In genomic region chr4:3037957-3038451, GRCh38 we compare ENCODE assay signal across 10 cellular contexts. TPM values are rescaled to one million over a fixed set of nuclear protein-coding genes. Genes with fewer than 3 reads are reported as not detected.
DNase-seq lines count a peak whose midpoint lies in the region; ATAC-seq and TF ChIP-seq lines count a peak whose summit lies in the region.
"Had no signal": no experiment of that assay in that cellular context is flagged by ENCODE, and none has a peak within 500 bp of the region (broad histone marks: within the 10 kb centered on the region; RNA-seq: fewer than 3 reads in every experiment).

No MANE protein-coding gene starts in this region.

- no peaks in the 10 kb centered on the region for H3K27me3 ChIP-seq in BE2C

- H3K4me1 Mint-ChIP-seq in brain: peaks cover 31% of the 10 kb centered on the region
- H3K4me1 Mint-ChIP-seq in natural killer cell treated with Interleukin-12 subunit alpha and Interleukin-12 subunit beta and Interleukin-15 and Interleukin-18, amount 100 ng/mL, for 72 hours (ENCODE audit: low read depth in 2 of 2): peaks cover 33 to 35% of the 10 kb centered on the region in 2 donors

- no peaks in the 10 kb centered on the region for H3K36me3 Mint-ChIP-seq in brain
- H3K36me3 Mint-ChIP-seq in natural killer cell treated with Interleukin-12 subunit alpha and Interleukin-12 subunit beta and Interleukin-15 and Interleukin-18, amount 100 ng/mL, for 72 hours: no peaks in the 10 kb centered on the region

- peaks cover 4% of the 10 kb centered on the region for H3K27me3 Mint-ChIP-seq in brain
- H3K27me3 Mint-ChIP-seq in natural killer cell treated with Interleukin-12 subunit alpha and Interleukin-12 subunit beta and Interleukin-15 and Interleukin-18, amount 100 ng/mL, for 72 hours: no peaks in the 10 kb centered on the region

- peak overlapping the region in 1 of 5 experiments; percentile 42 for H3K4me3 Mint-ChIP-seq in brain
- H3K4me3 Mint-ChIP-seq in natural killer cell treated with Interleukin-12 subunit alpha and Interleukin-12 subunit beta and Interleukin-15 and Interleukin-18, amount 100 ng/mL, for 72 hours: peak overlapping the region; percentile 68

- peak; percentile 66 for DNase-seq in COR-L47 (lab: John Stamatoyannopoulos, UW)
- DNase-seq in M059J (ENCODE audit: low read depth): peak; percentile 26
- DNase-seq in natural killer cell treated with Interleukin-12 subunit alpha and Interleukin-12 subunit beta and Interleukin-15 and Interleukin-18, amount 100 ng/mL, for 72 hours (ENCODE audit: low spot score): peak; percentile 45
- no peak for DNase-seq in BE2C
- DNase-seq in SW480 (ENCODE audit: low spot score): no peak
- no peak for DNase-seq in foreskin melanocyte

- no peaks in the 10 kb centered on the region for H3K9me3 Mint-ChIP-seq in brain
- H3K9me3 Mint-ChIP-seq in natural killer cell treated with Interleukin-12 subunit alpha and Interleukin-12 subunit beta and Interleukin-15 and Interleukin-18, amount 100 ng/mL, for 72 hours: no peaks in the 10 kb centered on the region

- H3K4me3 ChIP-seq in BE2C (ENCODE audit: low read depth, low read length): no peak overlapping the region
- H3K4me3 ChIP-seq: mucosa of descending colon had no signal

- H3K9me3 ChIP-seq in BE2C: no peaks in the 10 kb centered on the region
- H3K9me3 ChIP-seq: mucosa of descending colon had no signal

- peak in 1 of 2 donors; percentile 11 for ATAC-seq in natural killer cell treated with Interleukin-12 subunit alpha and Interleukin-12 subunit beta and Interleukin-15 and Interleukin-18, amount 100 ng/mL, for 72 hours
- ATAC-seq in HG03280 (IDR thresholded peaks at IDR 0.05; ENCODE audit: unreplicated experiment): no peak

- H3K4me1 ChIP-seq in BE2C: no peaks in the 10 kb centered on the region

- TF ChIP-seq CTCF in brain (conservative IDR thresholded peaks at IDR 0.05) (no peak), BE2C (IDR thresholded peaks at IDR 0.05; ENCODE audit: low read depth, low read length) (no peak)

- H3K27ac Mint-ChIP-seq in brain: peak overlapping the region in 4 of 5 experiments; percentile 18 to 86 (median 38)
- peak overlapping the region; percentile 31 to 66 for H3K27ac Mint-ChIP-seq in natural killer cell treated with Interleukin-12 subunit alpha and Interleukin-12 subunit beta and Interleukin-15 and Interleukin-18, amount 100 ng/mL, for 72 hours

- no peaks in the 10 kb centered on the region for H3K36me3 ChIP-seq in BE2C

RNA-seq across cellular contexts. Expression of gene HTT-AS, which starts 36.3 kb away (rescaled TPM):
- not detected in 2 replicates for total RNA-seq in M059J (2014; rRNA removed; shearing (Covaris generic))
- not detected for polyA plus RNA-seq in brain (ENCODE audit: insufficient read depth, low read depth, low replicate concordance)
- total RNA-seq in natural killer cell treated with Interleukin-12 subunit alpha and Interleukin-12 subunit beta and Interleukin-15 and Interleukin-18, amount 100 ng/mL, for 72 hours: not detected
- not detected for polyA plus RNA-seq in BE2C (2012; ENCODE audit: insufficient read depth, insufficient read length, low read depth)
- total RNA-seq: activated CD8-positive, alpha-beta memory T cell treated with anti-CD3 and anti-CD28 coated beads for 36 hours; mucosa of descending colon had no signal

RNA-seq across cellular contexts. Expression of gene HTT, which starts 36.5 kb away (rescaled TPM):
- 14.2 and 46.2 TPM in 2 replicates for total RNA-seq in M059J (2014; rRNA removed; shearing (Covaris generic))
- polyA plus RNA-seq in brain (ENCODE audit: insufficient read depth, low read depth, low replicate concordance): 30.4 TPM
- 100 to 1,000 TPM in 1 of 2 donors, 10 to 100 TPM in 1; 62.4 to 116 TPM for total RNA-seq in natural killer cell treated with Interleukin-12 subunit alpha and Interleukin-12 subunit beta and Interleukin-15 and Interleukin-18, amount 100 ng/mL, for 72 hours
- 20.7 TPM for polyA plus RNA-seq in BE2C (2012; ENCODE audit: insufficient read depth, insufficient read length, low read depth)

Comparison
In these comparisons a context has a peak if more than half of its experiments do, and no peak if none do; other contexts are left out.
1. DNase-seq: peak in COR-L47 (single experiment), M059J (single experiment) and natural killer cell treated with Interleukin-12 subunit alpha and Interleukin-12 subunit beta and Interleukin-15 and Interleukin-18, amount 100 ng/mL, for 72 hours (single experiment); none in BE2C (single experiment), SW480 (single experiment) and foreskin melanocyte (single experiment).